28 cellular contexts compared by ENCODE assay signal in the genomic region with DNA sequence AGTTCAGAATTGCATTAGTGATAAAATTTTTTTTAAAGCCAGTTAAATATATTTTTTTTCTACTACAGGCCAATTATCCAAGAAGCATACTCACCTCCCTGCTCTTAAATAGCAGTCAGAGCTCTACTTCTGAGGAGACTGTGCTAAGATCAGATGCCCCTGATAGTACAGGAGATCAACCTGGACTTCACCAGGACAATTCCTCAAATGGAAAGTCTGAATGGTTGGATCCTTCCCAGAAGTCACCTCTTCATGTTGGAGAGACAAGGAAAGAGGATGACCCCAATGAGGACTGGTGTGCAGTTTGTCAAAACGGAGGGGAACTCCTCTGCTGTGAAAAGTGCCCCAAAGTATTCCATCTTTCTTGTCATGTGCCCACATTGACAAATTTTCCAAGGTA.
"Had no signal": no experiment of that assay in that cellular context is flagged by ENCODE, and none has a peak within 500 bp of the region (broad histone marks: within the 10 kb centered on the region; RNA-seq: fewer than 3 reads in every experiment).

No MANE protein-coding gene starts in this region.

- DNase-seq: colonic mucosa; cortex of kidney; dermis blood vessel endothelial cell; dorsolateral prefrontal cortex; effector CD4-positive, alpha-beta T cell; effector CD8-positive, alpha-beta T cell; effector memory CD4-positive, alpha-beta T cell; effector memory CD8-positive, alpha-beta T cell; endodermal cell; erythroblast; esophagus squamous epithelium; foreskin fibroblast; foreskin keratinocyte; foreskin melanocyte; gastrocnemius medialis; glutamatergic neuron; head of caudate nucleus; heart left ventricle had no signal

- H3K4me3 Mint-ChIP-seq: dendritic cell treated with granulocyte-macrophage colony-stimulating factor and Interleukin-4, amounts not matched to agents 40 ng/mL and 50 ng/mL, for 4 days; effector memory CD8-positive, alpha-beta T cell; endodermal cell had no signal

- H3K9me3 ChIP-seq: colonic mucosa, esophagus muscularis mucosa, esophagus squamous epithelium, gastrocnemius medialis, gastroesophageal sphincter, heart left ventricle had no signal

- H3K27ac Mint-ChIP-seq: dendritic cell treated with granulocyte-macrophage colony-stimulating factor and Interleukin-4, amounts not matched to agents 40 ng/mL and 50 ng/mL, for 4 days; effector memory CD8-positive, alpha-beta T cell; endodermal cell had no signal

- ATAC-seq: effector memory CD8-positive, alpha-beta T cell; esophagus mucosa; foreskin keratinocyte; gastrocnemius medialis; gastroesophageal sphincter; heart left ventricle had no signal

- H3K4me3 ChIP-seq: colonic mucosa, coronary artery, dorsolateral prefrontal cortex, esophagus muscularis mucosa, esophagus squamous epithelium, gastrocnemius medialis, gastroesophageal sphincter, heart left ventricle had no signal

- H3K9me3 Mint-ChIP-seq: dendritic cell treated with granulocyte-macrophage colony-stimulating factor and Interleukin-4, amounts not matched to agents 40 ng/mL and 50 ng/mL, for 4 days; effector memory CD8-positive, alpha-beta T cell; endodermal cell had no signal

- FAIRE-seq: colon, endometrium, endothelial cell of umbilical vein, frontal cortex had no signal

- H3K4me1 ChIP-seq: colonic mucosa, esophagus muscularis mucosa, esophagus squamous epithelium, foreskin keratinocyte, gastrocnemius medialis, gastroesophageal sphincter, heart left ventricle had no signal

- H3K4me1 Mint-ChIP-seq: endodermal cell had no signal

- H3K27me3 ChIP-seq: colonic mucosa, dorsolateral prefrontal cortex, esophagus muscularis mucosa, esophagus squamous epithelium, foreskin keratinocyte, gastrocnemius medialis, gastroesophageal sphincter, heart left ventricle had no signal

- H3K27me3 Mint-ChIP-seq: dendritic cell treated with granulocyte-macrophage colony-stimulating factor and Interleukin-4, amounts not matched to agents 40 ng/mL and 50 ng/mL, for 4 days; effector memory CD8-positive, alpha-beta T cell had no signal

- H3K27ac ChIP-seq: colonic mucosa, coronary artery, dorsolateral prefrontal cortex, epithelial cell of prostate, esophagus muscularis mucosa, esophagus squamous epithelium, foreskin keratinocyte, gastrocnemius medialis, gastroesophageal sphincter, heart left ventricle had no signal
